6 cellular contexts compared by ENCODE assay signal in genomic region chr7:102490529-102491075, GRCh38. TPM values are rescaled to one million over a fixed set of nuclear protein-coding genes. Genes with fewer than 3 reads are reported as not detected.
DNase-seq lines count a peak whose midpoint lies in the region; ATAC-seq and TF ChIP-seq lines count a peak whose summit lies in the region.
"Not testable (repeated sequence)": the region's sequence is repeated elsewhere in the genome, so short reads cannot be mapped to it uniquely, and the experiment has no call there.

No MANE protein-coding gene starts in this region.

- not testable (repeated sequence) for H3K4me3 ChIP-seq in colonic mucosa, uterus

- not testable (repeated sequence) for H3K36me3 ChIP-seq in colonic mucosa, uterus

- not testable (repeated sequence) for TF ChIP-seq POLR2A in uterus (IDR thresholded peaks at IDR 0.05)

- TF ChIP-seq CTCF in colonic mucosa (IDR thresholded peaks at IDR 0.05); omental fat pad (IDR thresholded peaks at IDR 0.05); uterus (IDR thresholded peaks at IDR 0.05): not testable (repeated sequence)

- peak; percentile 51 for ATAC-seq in GM21447 (IDR thresholded peaks at IDR 0.05; ENCODE audit: unreplicated experiment)
- ATAC-seq in HG03175 (IDR thresholded peaks at IDR 0.05; ENCODE audit: unreplicated experiment), result peak; percentile 45
- peak; percentile 31 for ATAC-seq in omental fat pad (ENCODE audit: low FRiP score)

- H3K27me3 ChIP-seq in colonic mucosa, uterus: not testable (repeated sequence)

- not testable (repeated sequence) for H3K9me3 ChIP-seq in colonic mucosa, uterus

- not testable (repeated sequence) for H3K27ac ChIP-seq in colonic mucosa, uterus

- H3K4me1 ChIP-seq in colonic mucosa, uterus: not testable (repeated sequence)

- intact Hi-C loops in colonic mucosa (cut with DNase I); uterus (cut with DNase I; ENCODE audit: low total_unique reads): not testable (repeated sequence)

- H3K9ac ChIP-seq in colonic mucosa (ENCODE audit: low read depth in 2 of 2, low read length in 2 of 2), result not testable (repeated sequence)

- DNase-seq in activated CD4-positive, alpha-beta T cell treated with anti-CD3 and anti-CD28 coated beads, Interleukin-2, amount 50 U/mL, for 48 hours, result peak; percentile 83 to 86
- DNase-seq in colonic mucosa (peak; percentile 92), omental fat pad (ENCODE audit: low spot score) (peak; percentile 23), uterus (peak; percentile 24 to 35)

RNA-seq across cellular contexts. Expression of gene POLR2J, which starts 11.9 kb away (rescaled TPM):
- 10 to 100 TPM; 43.0 to 49.2 TPM for total RNA-seq in colonic mucosa
- total RNA-seq in omental fat pad, result 10 to 100 TPM; 15.4 to 26.6 (median 18.3) TPM
- total RNA-seq in uterus, result 10 to 100 TPM in 3 of 4 donors, 1 to 10 TPM in 1; 8.2 to 38.8 (median 14.0) TPM

RNA-seq across cellular contexts. Expression of gene LRWD1, which starts 25.8 kb away (rescaled TPM):
- total RNA-seq in colonic mucosa (10 to 100 TPM; 11.4 to 19.6 TPM), omental fat pad (10 to 100 TPM in 3 of 4 donors, 1 to 10 TPM in 1; 9.8 to 19.3 (median 11.4) TPM), uterus (10 to 100 TPM; 16.7 to 25.6 (median 22.4) TPM)

RNA-seq across cellular contexts. Expression of gene ALKBH4, which starts 25.9 kb away (rescaled TPM):
- total RNA-seq in colonic mucosa, result 10 to 100 TPM in 1 of 2 donors, 1 to 10 TPM in 1; 9.7 to 14.1 TPM
- 10 to 100 TPM in 2 of 4 donors, 1 to 10 TPM in 2; 7.9 to 12.6 (median 9.7) TPM for total RNA-seq in omental fat pad
- 10 to 100 TPM in 3 of 4 donors, 1 to 10 TPM in 1; 8.7 to 31.3 (median 15.8) TPM for total RNA-seq in uterus

RNA-seq across cellular contexts. Expression of gene RASA4B, which starts 27.0 kb away (rescaled TPM):
- 10 to 100 TPM; 13.2 to 30.0 TPM for total RNA-seq in colonic mucosa
- total RNA-seq in omental fat pad, result 1 to 10 TPM; 5.0 to 9.1 (median 6.7) TPM
- total RNA-seq in uterus, result 10 to 100 TPM; 10.8 to 59.0 (median 21.2) TPM

RNA-seq across cellular contexts. Expression of gene UPK3BL2, which starts 52.9 kb away (rescaled TPM):
- total RNA-seq in colonic mucosa (10 to 100 TPM in 1 of 2 donors, 1 to 10 TPM in 1; 9.0 to 13.7 TPM), omental fat pad (10 to 100 TPM in 1 of 4 donors, 1 to 10 TPM in 3; 1.6 to 11.7 (median 5.6) TPM), uterus (10 to 100 TPM in 2 of 4 donors, 1 to 10 TPM in 1, not detected in 1; 1.8 to 64.0 (median 24.1) TPM)

Comparison
In these comparisons a context has a peak if more than half of its experiments do, and no peak if none do; other contexts are left out.
1. DNase-seq: peak in every context shown above with its lines; median percentile 92 in colonic mucosa; 84 in activated CD4-positive, alpha-beta T cell treated with anti-CD3 and anti-CD28 coated beads, Interleukin-2, amount 50 U/mL, for 48 hours; 30 in uterus; 23 in omental fat pad.